2 cellular contexts compared by ENCODE assay signal in genomic region chr4:169152899-169153298, GRCh38.
TF ChIP-seq lines count a peak whose summit lies in the region.

No MANE protein-coding gene starts in this region.

TF ChIP-seq in IMR-90, 13 proteins besides CTCF, POLR2A, EP300 and RAD21:
- TF ChIP-seq MXI1 (IDR thresholded peaks at IDR 0.05; ENCODE audit: borderline replicate concordance, low read depth, low read length) (no peak), BHLHE40 (IDR thresholded peaks at IDR 0.05; ENCODE audit: low read depth, low read length) (no peak), RCOR1 (IDR thresholded peaks at IDR 0.05; ENCODE audit: insufficient replicate concordance, low read length) (no peak), NFE2L2 (IDR thresholded peaks at IDR 0.05; ENCODE audit: low read depth, low read length) (no peak), SMC3 (IDR thresholded peaks at IDR 0.05; ENCODE audit: low read depth, low read length) (no peak), CHD1 (IDR thresholded peaks at IDR 0.05; ENCODE audit: low read depth, low read length) (no peak), RFX5 (IDR thresholded peaks at IDR 0.05; ENCODE audit: low read depth, low read length) (no peak), MAFK (IDR thresholded peaks at IDR 0.05; ENCODE audit: low read depth, low read length) (no peak), FOS (IDR thresholded peaks at IDR 0.05; ENCODE audit: low read depth, low read length) (no peak), MAZ (IDR thresholded peaks at IDR 0.05; ENCODE audit: borderline replicate concordance, low read depth, low read length) (no peak), CEBPB (IDR thresholded peaks at IDR 0.05; ENCODE audit: low read depth, low read length) (no peak)
- TF ChIP-seq, protein P1, sequence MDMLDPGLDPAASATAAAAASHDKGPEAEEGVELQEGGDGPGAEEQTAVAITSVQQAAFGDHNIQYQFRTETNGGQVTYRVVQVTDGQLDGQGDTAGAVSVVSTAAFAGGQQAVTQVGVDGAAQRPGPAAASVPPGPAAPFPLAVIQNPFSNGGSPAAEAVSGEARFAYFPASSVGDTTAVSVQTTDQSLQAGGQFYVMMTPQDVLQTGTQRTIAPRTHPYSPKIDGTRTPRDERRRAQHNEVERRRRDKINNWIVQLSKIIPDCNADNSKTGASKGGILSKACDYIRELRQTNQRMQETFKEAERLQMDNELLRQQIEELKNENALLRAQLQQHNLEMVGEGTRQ (IDR thresholded peaks at IDR 0.05; ENCODE audit: low read depth, low read length) = no peak
- TF ChIP-seq, protein P2, sequence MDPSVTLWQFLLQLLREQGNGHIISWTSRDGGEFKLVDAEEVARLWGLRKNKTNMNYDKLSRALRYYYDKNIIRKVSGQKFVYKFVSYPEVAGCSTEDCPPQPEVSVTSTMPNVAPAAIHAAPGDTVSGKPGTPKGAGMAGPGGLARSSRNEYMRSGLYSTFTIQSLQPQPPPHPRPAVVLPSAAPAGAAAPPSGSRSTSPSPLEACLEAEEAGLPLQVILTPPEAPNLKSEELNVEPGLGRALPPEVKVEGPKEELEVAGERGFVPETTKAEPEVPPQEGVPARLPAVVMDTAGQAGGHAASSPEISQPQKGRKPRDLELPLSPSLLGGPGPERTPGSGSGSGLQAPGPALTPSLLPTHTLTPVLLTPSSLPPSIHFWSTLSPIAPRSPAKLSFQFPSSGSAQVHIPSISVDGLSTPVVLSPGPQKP (IDR thresholded peaks at IDR 0.05; ENCODE audit: borderline replicate concordance, low read depth, low read length) = no peak

TF ChIP-seq in H1, 55 proteins besides CTCF, POLR2A, EP300 and RAD21:
- TF ChIP-seq RBBP5 (IDR thresholded peaks at IDR 0.05; ENCODE audit: borderline replicate concordance, low read depth, low read length) = no peak
- TF ChIP-seq SIRT6 (IDR thresholded peaks at IDR 0.05; ENCODE audit: low read length) = no peak
- no peak for TF ChIP-seq YY1 (IDR thresholded peaks at IDR 0.05; ENCODE audit: low read depth, low read length)
TF ChIP-seq in H1: peak in this region for 0.
